In genomic region chr11:65786008-65786785, GRCh38 we compare ENCODE assay signal across 11 cellular contexts. TPM values are rescaled to one million over a fixed set of nuclear protein-coding genes. Genes with fewer than 3 reads are reported as not detected.
A peak's percentile ranks its signal among the peaks of the same experiment; 100 is the strongest.
DNase-seq lines count a peak whose midpoint lies in the region; ATAC-seq, FAIRE-seq and TF ChIP-seq lines count a peak whose summit lies in the region.
"Had no signal": no experiment of that assay in that cellular context is flagged by ENCODE, and none has a peak within 500 bp of the region (broad histone marks: within the 10 kb centered on the region; RNA-seq: fewer than 3 reads in every experiment).

No MANE protein-coding gene starts in this region.

- H3K4me1 Mint-ChIP-seq in central memory CD8-positive, alpha-beta T cell = peaks cover 28% of the 10 kb centered on the region
- peaks cover 11 to 29% (median 23%) of the 10 kb centered on the region in 7 donors for H3K4me1 Mint-ChIP-seq in naive thymus-derived CD4-positive, alpha-beta T cell

- no peak for TF ChIP-seq POLR2A in GM12891 (IDR thresholded peaks at IDR 0.05; ENCODE audit: low read depth, low read length)

- DNase-seq in AG20443 (ENCODE audit: low spot score) (peak; percentile 51), GM12891 (ENCODE audit: insufficient read length, low spot score) (no peak), NCI-H345 treated with DMSO at 0.1 percent for 48 hours (lab: John Stamatoyannopoulos, UW; ENCODE audit: unreplicated experiment) (no peak), HK-2 (ENCODE audit: unreplicated experiment) (no peak), NCI-H2107 treated with DMSO at 0.1 percent for 48 hours (lab: John Stamatoyannopoulos, UW; ENCODE audit: unreplicated experiment) (no peak)
- no peak for DNase-seq in central memory CD8-positive, alpha-beta T cell (ENCODE audit: low spot score in 2 of 2)
- DNase-seq in naive thymus-derived CD4-positive, alpha-beta T cell = peak in 1 of 9 donors; percentile 23
- no peak for DNase-seq in activated CD4-positive, alpha-beta T cell treated with anti-CD3 and anti-CD28 coated beads for 4 hours
- DNase-seq: MV-4-11 had no signal

- H3K27ac ChIP-seq in naive thymus-derived CD4-positive, alpha-beta T cell (ENCODE audit: low read depth, low read length) = no peak overlapping the region

- H3K4me3 ChIP-seq in naive thymus-derived CD4-positive, alpha-beta T cell (ENCODE audit: low read length) = no peak overlapping the region

- CTCF ChIA-PET in naive thymus-derived CD4-positive, alpha-beta T cell (lab: Charles Lee) = no interaction called here

- H3K36me3 Mint-ChIP-seq in central memory CD8-positive, alpha-beta T cell (ENCODE audit: insufficient read depth) = peaks cover 3% of the 10 kb centered on the region
- H3K36me3 Mint-ChIP-seq in naive thymus-derived CD4-positive, alpha-beta T cell = peaks cover 0 to 4% (median 0%) of the 10 kb centered on the region in 5 donors

- ATAC-seq in central memory CD8-positive, alpha-beta T cell (replicated peaks; ENCODE audit: extremely low read depth, poor library complexity, severe bottlenecking) = no peak
- no peak for ATAC-seq in naive thymus-derived CD4-positive, alpha-beta T cell

- no peaks in the 10 kb centered on the region for H3K9me3 Mint-ChIP-seq in central memory CD8-positive, alpha-beta T cell
- H3K9me3 Mint-ChIP-seq in naive thymus-derived CD4-positive, alpha-beta T cell = peaks cover 0 to 2% (median 0%) of the 10 kb centered on the region in 11 donors

- H3K36me3 ChIP-seq in naive thymus-derived CD4-positive, alpha-beta T cell (ENCODE audit: control insufficient read depth in 2 of 3, insufficient read depth in 3 of 3, low read length in 3 of 3) = no peaks in the 10 kb centered on the region

- peaks cover 16 to 22% of the 10 kb centered on the region in 2 donors for H3K4me1 ChIP-seq in naive thymus-derived CD4-positive, alpha-beta T cell (ENCODE audit: control insufficient read depth in 2 of 2, insufficient read depth in 2 of 2, low read length in 2 of 2)

- peaks cover 10 to 12% of the 10 kb centered on the region in 2 donors for H3K27me3 ChIP-seq in naive thymus-derived CD4-positive, alpha-beta T cell (ENCODE audit: control insufficient read depth in 2 of 2, insufficient read depth in 2 of 2, low read length in 2 of 2)

- H3K27ac Mint-ChIP-seq in central memory CD8-positive, alpha-beta T cell (ENCODE audit: low read depth) = no peak overlapping the region
- H3K27ac Mint-ChIP-seq in naive thymus-derived CD4-positive, alpha-beta T cell = peak overlapping the region in 3 of 9 donors; percentile 18 to 37 (median 34)

- POLR2A ChIA-PET in naive thymus-derived CD4-positive, alpha-beta T cell (lab: Charles Lee) = no interaction called here

- peak; percentile 20 for FAIRE-seq in GM12891 (lab: Jason Lieb, UNC)
- FAIRE-seq: astrocyte, G401.6 had no signal

- intact Hi-C loops in naive thymus-derived CD4-positive, alpha-beta T cell (cut with micrococcal nuclease) = no loop called here

- H3K4me3 Mint-ChIP-seq in central memory CD8-positive, alpha-beta T cell = peak overlapping the region; percentile 75
- peak overlapping the region; percentile 35 to 85 (median 72) for H3K4me3 Mint-ChIP-seq in naive thymus-derived CD4-positive, alpha-beta T cell

- no peaks in the 10 kb centered on the region for H3K9me3 ChIP-seq in naive thymus-derived CD4-positive, alpha-beta T cell (ENCODE audit: control insufficient read depth in 2 of 3, low read length in 3 of 3)

- peaks cover 53% of the 10 kb centered on the region for H3K27me3 Mint-ChIP-seq in central memory CD8-positive, alpha-beta T cell
- peaks cover 31 to 52% (median 38%) of the 10 kb centered on the region in 5 donors for H3K27me3 Mint-ChIP-seq in naive thymus-derived CD4-positive, alpha-beta T cell

TF ChIP-seq in GM12891, 5 proteins besides CTCF, POLR2A, EP300 and RAD21:
- TF ChIP-seq PAX5 (IDR thresholded peaks at IDR 0.05; ENCODE audit: insufficient read depth, low read length, severe bottlenecking) (no peak), TAF1 (IDR thresholded peaks at IDR 0.05; ENCODE audit: low read depth, low read length) (no peak), POLR2AphosphoS5 (IDR thresholded peaks at IDR 0.05; ENCODE audit: low read depth, low read length) (no peak), POU2F2 (IDR thresholded peaks at IDR 0.05; ENCODE audit: low read depth, low read length) (no peak), SPI1 (IDR thresholded peaks at IDR 0.05; ENCODE audit: low read depth, low read length) (no peak)

RNA-seq across cellular contexts. Expression of gene OVOL1, which starts 0.7 kb away (rescaled TPM):
- 0.09 TPM for polyA plus RNA-seq in GM12891 (2012; ENCODE audit: low read depth, missing spikeins)
- total RNA-seq in naive thymus-derived CD4-positive, alpha-beta T cell = not detected
- polyA plus RNA-seq in naive thymus-derived CD4-positive, alpha-beta T cell = not detected

RNA-seq across cellular contexts. Expression of gene AP5B1, which starts 5.4 kb away (rescaled TPM):
- polyA plus RNA-seq in GM12891 (2012; ENCODE audit: low read depth, missing spikeins) = 4.8 TPM
- 10 to 100 TPM; 21.5 to 31.0 (median 23.5) TPM for total RNA-seq in naive thymus-derived CD4-positive, alpha-beta T cell
- polyA plus RNA-seq in naive thymus-derived CD4-positive, alpha-beta T cell = 10 to 100 TPM in 1 of 2 donors, 1 to 10 TPM in 1; 8.8 to 19.2 TPM

RNA-seq across cellular contexts. Expression of gene SNX32, which starts 47.6 kb away (rescaled TPM):
- 1.4 TPM for polyA plus RNA-seq in GM12891 (2012; ENCODE audit: low read depth, missing spikeins)
- 1 to 10 TPM in 3 of 5 experiments, under 1 TPM in 2; 0.81 to 2.0 (median 1.1) TPM for total RNA-seq in naive thymus-derived CD4-positive, alpha-beta T cell
- polyA plus RNA-seq in naive thymus-derived CD4-positive, alpha-beta T cell = under 1 TPM; 0.38 to 0.60 TPM
